In the genomic region with DNA sequence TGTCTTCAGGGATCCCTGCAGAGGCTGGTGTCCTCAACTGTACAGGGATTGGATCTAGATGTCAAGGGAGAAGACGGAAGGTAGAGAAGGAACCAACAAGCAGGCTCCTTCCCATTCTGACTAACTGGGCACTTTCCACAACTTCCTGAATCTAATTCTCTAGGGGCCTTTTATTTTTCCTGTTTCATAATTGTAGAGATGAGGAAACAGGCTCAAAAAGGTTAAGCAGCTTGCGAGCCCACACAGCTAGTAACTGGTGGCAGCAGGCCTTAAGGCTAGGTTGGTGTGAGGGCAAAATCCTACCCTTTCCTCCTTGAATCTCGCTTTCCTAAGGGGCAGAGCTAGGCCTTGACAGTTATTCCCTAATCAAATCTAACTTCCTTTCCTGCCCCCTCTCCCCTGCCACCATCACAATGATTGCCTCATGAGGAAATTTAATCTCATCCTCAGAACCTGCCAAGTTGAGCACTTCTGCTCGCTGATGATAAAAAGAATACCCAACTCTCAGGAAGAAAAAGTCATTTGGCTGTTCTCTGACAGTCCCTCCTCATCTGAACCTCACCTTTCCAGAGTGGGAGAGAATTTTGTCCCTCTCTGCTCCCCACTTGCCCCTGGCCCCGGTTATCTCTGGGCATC, we compare ENCODE assay signal across 18 cellular contexts. TPM values are rescaled to one million over a fixed set of nuclear protein-coding genes. Genes with fewer than 3 reads are reported as not detected.
A peak's percentile ranks its signal among the peaks of the same experiment; 100 is the strongest.
DNase-seq lines count a peak whose midpoint lies in the region; ATAC-seq, FAIRE-seq and TF ChIP-seq lines count a peak whose summit lies in the region.
"Had no signal": no experiment of that assay in that cellular context is flagged by ENCODE, and none has a peak within 500 bp of the region (broad histone marks: within the 10 kb centered on the region; RNA-seq: fewer than 3 reads in every experiment).

No MANE protein-coding gene starts in this region.

- TF ChIP-seq RAD21 in IMR-90 (IDR thresholded peaks at IDR 0.05; ENCODE audit: low read length), result no peak

- H2BK15ac ChIP-seq in IMR-90 (ENCODE audit: low read depth, low read length), result no peak overlapping the region

- H3K56ac ChIP-seq in IMR-90 (ENCODE audit: extremely low read depth, insufficient read depth, low read length), result no peak overlapping the region

- no peak overlapping the region for H2BK120ac ChIP-seq in IMR-90 (ENCODE audit: low read depth, low read length)

- no peak overlapping the region for H2AFZ ChIP-seq in IMR-90 (replicated peaks; ENCODE audit: low read length, poor library complexity)

- no peak overlapping the region for H2AK9ac ChIP-seq in IMR-90 (replicated peaks; ENCODE audit: low read depth, low read length, poor library complexity)

- dilution Hi-C loops in IMR-90 (cut with HindIII; ENCODE audit: low sequenced_read_pairs, unreplicated experiment), result no loop called here

- H3K23ac ChIP-seq in IMR-90 (ENCODE audit: low read depth, low read length), result no peak overlapping the region

- CTCF ChIA-PET in IMR-90 (lab: Yijun Ruan, JAX), result no interaction called here

- no peaks in the 10 kb centered on the region for H4K20me1 ChIP-seq in IMR-90 (ENCODE audit: insufficient read depth, low read length)

- DNase-seq in AML-193 (lab: John Stamatoyannopoulos, UW) (peak; percentile 92 to 94), IMR-90 (peak; percentile 35), SKM-1 (lab: John Stamatoyannopoulos, UW; ENCODE audit: unreplicated experiment) (peak; percentile 85), fibroblast of pulmonary artery (ENCODE audit: low read depth) (peak; percentile 72), T-helper 1 cell (no peak), DMS114 treated with DMSO at 0.1 percent for 48 hours (lab: John Stamatoyannopoulos, UW; ENCODE audit: unreplicated experiment) (no peak), NCI-H2081 treated with DMSO at 0.1 percent for 48 hours (lab: John Stamatoyannopoulos, UW) (no peak), H54 (ENCODE audit: insufficient read length, low spot score) (no peak)
- DNase-seq: activated CD4-positive, alpha-beta T cell treated with anti-CD3 and anti-CD28 coated beads for 4 hours; activated naive CD8-positive, alpha-beta T cell treated with anti-CD3 and anti-CD28 coated beads for 36 hours; central memory CD4-positive, alpha-beta T cell; DND-41; HCEC 1CT; hippocampal formation; NCI-H187 treated with DMSO at 0.1 percent for 48 hours; psoas muscle; T-cell; testis had no signal

- intact Hi-C loops in IMR-90 (cut with micrococcal nuclease), result no loop called here

- no peak for ATAC-seq in IMR-90 (ENCODE audit: low read depth)
- ATAC-seq: T-cell had no signal

- peaks cover 0 to 13% of the 10 kb centered on the region in 2 experiments; a peak in 1 of 4 replicates for H3K79me1 ChIP-seq in IMR-90 (ENCODE audit: low read depth in 1 of 2, low read length in 2 of 2)

- no peaks in the 10 kb centered on the region for H3K27me3 ChIP-seq in IMR-90 (ENCODE audit: control insufficient read depth, insufficient read depth, low read length)
- H3K27me3 ChIP-seq: testis had no signal

- H2BK5ac ChIP-seq in IMR-90 (ENCODE audit: low read depth, low read length, poor library complexity, severe bottlenecking), result no peak overlapping the region

- peaks cover 4% of the 10 kb centered on the region; the same call in 1 of the 2 replicates for H3K4me1 ChIP-seq in IMR-90 (ENCODE audit: control insufficient read depth, insufficient read depth, low read length)
- H3K4me1 ChIP-seq: psoas muscle, testis had no signal

- H3K4me3 ChIP-seq in IMR-90 (ENCODE audit: insufficient read depth, low read depth, low read length), result no peak overlapping the region
- H3K4me3 ChIP-seq in fibroblast of pulmonary artery (replicated peaks; ENCODE audit: low read depth, low read length), result no peak overlapping the region
- H3K4me3 ChIP-seq: psoas muscle, testis had no signal

- peak overlapping the region; percentile 51 for H2AK5ac ChIP-seq in IMR-90 (ENCODE audit: low read depth, low read length)

- POLR2A ChIA-PET in IMR-90 (lab: Charles Lee; ENCODE audit: unreplicated experiment), result no interaction called here

- H3K4ac ChIP-seq in IMR-90 (ENCODE audit: low read depth, low read length), result peak overlapping the region; percentile 7

- 0 out of 2 replicates have a peak overlapping the region, but pooled peaks have one; percentile 58 for H3K14ac ChIP-seq in IMR-90 (replicated peaks; ENCODE audit: low read depth, low read length)

- TF ChIP-seq POLR2A in IMR-90 (IDR thresholded peaks at IDR 0.05; ENCODE audit: low read depth, low read length), result no peak
- TF ChIP-seq POLR2A in H54 (IDR thresholded peaks at IDR 0.05; ENCODE audit: low read depth, low read length), result no peak

- peak overlapping the region; percentile 50 for H3K18ac ChIP-seq in IMR-90 (ENCODE audit: low read depth, low read length)

- in situ Hi-C loops in IMR-90 (cut with MboI; ENCODE audit: low sequenced_read_pairs), result loop anchor here (25.0 kb wide), 1 partner anchor 690 kb away; no protein-coding TSS in a partner anchor

- FAIRE-seq in H54 (lab: Jason Lieb, UNC), result no peak

- no TSS peak for BruUV-seq in IMR-90 (replicated peaks; lab: Mats Ljungman, UMichigan)

- no peak for TF ChIP-seq CTCF in IMR-90 (conservative IDR thresholded peaks at IDR 0.05; ENCODE audit: low read depth, low read length)
- no peak for TF ChIP-seq CTCF in fibroblast of pulmonary artery (IDR thresholded peaks at IDR 0.05; ENCODE audit: low read length, missing control alignments)

- no peak overlapping the region for H3K4me2 ChIP-seq in IMR-90 (ENCODE audit: low read depth, low read length)

- H3K9me3 ChIP-seq in IMR-90 (ENCODE audit: control insufficient read depth, insufficient read depth, low read length), result no peaks in the 10 kb centered on the region
- H3K9me3 ChIP-seq: psoas muscle, testis had no signal

- H3K9me1 ChIP-seq in IMR-90 (ENCODE audit: insufficient read depth, low read length), result peaks cover 6% of the 10 kb centered on the region

- H2BK20ac ChIP-seq in IMR-90 (ENCODE audit: low read depth, low read length), result no peak overlapping the region

- WGBS in IMR-90 (ENCODE audit: extremely low coverage in 2 of 2, insufficient read length in 1 of 2), 2 experiments, result no CpG with 5 or more reads among the region's 5 CpGs

- H3K27ac ChIP-seq in IMR-90 (ENCODE audit: insufficient read depth, low read length), result no peak overlapping the region
- H3K27ac ChIP-seq: psoas muscle, testis had no signal

- H4K8ac ChIP-seq in IMR-90 (ENCODE audit: low read depth in 2 of 2, low read length in 2 of 2), result peak overlapping the region in 1 of 2 experiments; percentile 41; a peak in 2 of 4 replicates

- no peak overlapping the region; the same call in 1 of the 2 replicates for H4K5ac ChIP-seq in IMR-90 (ENCODE audit: low read depth, low read length)

- no peak overlapping the region for H4K91ac ChIP-seq in IMR-90 (ENCODE audit: insufficient read depth, low read depth, low read length)

- H3K36me3 ChIP-seq in IMR-90 (ENCODE audit: control insufficient read depth, insufficient read depth, low read length), result no peaks in the 10 kb centered on the region

- H3K9ac ChIP-seq in IMR-90 (ENCODE audit: low read depth, low read length), result no peak overlapping the region

TF ChIP-seq in IMR-90, 13 proteins besides CTCF, POLR2A, EP300 and RAD21:
- TF ChIP-seq FOS (IDR thresholded peaks at IDR 0.05; ENCODE audit: low read depth, low read length), result no peak
- TF ChIP-seq CEBPB (IDR thresholded peaks at IDR 0.05; ENCODE audit: low read depth, low read length), result peak; percentile 28; the same call in 1 of the 2 replicates

RNA-seq across cellular contexts. Expression of gene POLE4, which starts 35.7 kb away (rescaled TPM):
- total RNA-seq in IMR-90 (2012; rRNA removed), result 9.0 and 16.7 TPM in 2 replicates
- 23.9 and 31.2 TPM in 2 replicates for polyA plus RNA-seq in IMR-90 (2012; rRNA removed)
- 30.6 and 56.2 TPM in 2 replicates for polyA plus RNA-seq in IMR-90 (2012; cell fraction: cytosol; rRNA removed)
- 8.1 and 15.7 TPM in 2 replicates for polyA plus RNA-seq in IMR-90 (2012; cell fraction: nucleus; rRNA removed; ENCODE audit: low replicate concordance)

Comparison
In these comparisons a context has a peak if more than half of its experiments do, and no peak if none do; other contexts are left out.
1. DNase-seq: peak in AML-193 (2 of 2), IMR-90 (single experiment), SKM-1 (single experiment) and fibroblast of pulmonary artery (single experiment); none in T-helper 1 cell (0 of 5), DMS114 treated with DMSO at 0.1 percent for 48 hours (single experiment), NCI-H2081 treated with DMSO at 0.1 percent for 48 hours (single experiment) and H54 (single experiment).